ENCODE assay signal across 4 cellular contexts in genomic region chr12:8233935-8234495, GRCh38. TPM values are rescaled to one million over a fixed set of nuclear protein-coding genes. Genes with fewer than 3 reads are reported as not detected.
"Had no signal": no experiment of that assay in that cellular context is flagged by ENCODE, and none has a peak within 500 bp of the region (broad histone marks: within the 10 kb centered on the region; RNA-seq: fewer than 3 reads in every experiment).

No MANE protein-coding gene starts in this region.

RNA-seq across cellular contexts. Expression of gene FAM90A1, which starts 6.6 kb away (rescaled TPM):
- total RNA-seq: dermis microvascular lymphatic vessel endothelial cell, gastrocnemius medialis, left ventricle myocardium superior, myocyte had no signal
